ENCODE assay signal across 11 cellular contexts in genomic region chr12:6070472-6071257, GRCh38. TPM values are rescaled to one million over a fixed set of nuclear protein-coding genes. Genes with fewer than 3 reads are reported as not detected.
DNase-seq lines count a peak whose midpoint lies in the region; ATAC-seq and TF ChIP-seq lines count a peak whose summit lies in the region.
"Had no signal": no experiment of that assay in that cellular context is flagged by ENCODE, and none has a peak within 500 bp of the region (broad histone marks: within the 10 kb centered on the region; RNA-seq: fewer than 3 reads in every experiment).

No MANE protein-coding gene starts in this region.

- H3K4me3 ChIP-seq in esophagus squamous epithelium (no peak overlapping the region), skin epidermis (no peak overlapping the region), psoas muscle (no peak overlapping the region), coronary artery (no peak overlapping the region)

- H3K9me3 ChIP-seq in esophagus squamous epithelium (no peaks in the 10 kb centered on the region), psoas muscle (no peaks in the 10 kb centered on the region)

- H3K4me1 ChIP-seq in esophagus squamous epithelium, result peaks cover 60 to 100% (median 61%) of the 10 kb centered on the region in 3 donors
- H3K4me1 ChIP-seq in psoas muscle, result peaks cover 4% of the 10 kb centered on the region
- H3K4me1 ChIP-seq: foreskin keratinocyte had no signal

- H3K36me3 ChIP-seq in esophagus squamous epithelium (no peaks in the 10 kb centered on the region), psoas muscle (ENCODE audit: insufficient read depth in 1 of 2, low read depth in 1 of 2) (no peaks in the 10 kb centered on the region)

- H3K27me3 ChIP-seq in esophagus squamous epithelium, result no peaks in the 10 kb centered on the region
- H3K27me3 ChIP-seq in psoas muscle (ENCODE audit: insufficient read depth in 3 of 3, low read length in 2 of 3), result peaks cover 0 to 27% (median 2%) of the 10 kb centered on the region in 3 donors
- H3K27me3 ChIP-seq: foreskin keratinocyte had no signal

- H3K27ac ChIP-seq in esophagus squamous epithelium, result peak overlapping the region; percentile 71 to 93 (median 87)
- H3K27ac ChIP-seq in skin epidermis, result peak overlapping the region in 12 of 21 experiments; percentile 3 to 80 (median 48)
- no peak overlapping the region for H3K27ac ChIP-seq in psoas muscle
- peak overlapping the region in 1 of 2 donors; percentile 38 for H3K27ac ChIP-seq in coronary artery
- H3K27ac ChIP-seq: foreskin keratinocyte had no signal

- peak; percentile 96 for DNase-seq in NCI-H146 (lab: John Stamatoyannopoulos, UW)
- peak; percentile 87 for DNase-seq in NCI-H510A treated with DMSO at 0.1 percent for 48 hours (lab: John Stamatoyannopoulos, UW)
- DNase-seq in esophagus squamous epithelium (lab: John Stamatoyannopoulos, UW), result no peak
- no peak for DNase-seq in cortex of kidney (lab: John Stamatoyannopoulos, UW)
- no peak for DNase-seq in psoas muscle
- DNase-seq in coronary artery (ENCODE audit: low spot score), result no peak
- DNase-seq: activated CD8-positive, alpha-beta T cell treated with anti-CD3 and anti-CD28 coated beads, Interleukin-2, amount 10 ng/mL, durations not matched to agents 7 days and 5 days; foreskin keratinocyte; islet precursor cell; stimulated activated CD4-positive, alpha-beta T cell treated with anti-CD3 and anti-CD28 coated beads, Interleukin-4, amount 100 ng/mL, for 1 hour had no signal

- 43 to 48% methylated on average over 9 to 10 of the region's 11 CpGs for WGBS in esophagus squamous epithelium, 2 donors
- 84 to 89% (median 87%) methylated on average over 11 of the region's 11 CpGs for WGBS in psoas muscle, 3 donors

- intact Hi-C loops in esophagus squamous epithelium (cut with DNase I), result no loop called here
- intact Hi-C loops in psoas muscle (cut with DNase I), result loop anchor here in 1 of 2 donors (5.0 kb wide), 1 partner anchor 107 kb away; no protein-coding TSS in a partner anchor

- ATAC-seq in psoas muscle, result no peak
- ATAC-seq: activated CD8-positive, alpha-beta T cell treated with anti-CD3 and anti-CD28 coated beads, Interleukin-2, amount 10 ng/mL, durations not matched to agents 7 days and 5 days; foreskin keratinocyte had no signal

- TF ChIP-seq CTCF in esophagus squamous epithelium (IDR thresholded peaks at IDR 0.05), result no peak
- no peak for TF ChIP-seq CTCF in psoas muscle (IDR thresholded peaks at IDR 0.05)
- TF ChIP-seq CTCF in coronary artery (IDR thresholded peaks at IDR 0.05), result no peak

- no peak for TF ChIP-seq POLR2A in esophagus squamous epithelium (IDR thresholded peaks at IDR 0.05)

RNA-seq across cellular contexts. Expression of gene VWF, which starts 53.8 kb away (rescaled TPM):
- total RNA-seq in esophagus squamous epithelium (10 to 100 TPM; 21.1 to 92.5 (median 49.7) TPM), psoas muscle (100 to 1,000 TPM in 3 of 4 donors, 10 to 100 TPM in 1; 99.3 to 206 (median 145) TPM)
- 100 to 1,000 TPM in 1 of 3 donors, 10 to 100 TPM in 2; 49.6 to 122 (median 78.1) TPM for polyA plus RNA-seq in psoas muscle
- total RNA-seq: activated CD8-positive, alpha-beta T cell treated with anti-CD3 and anti-CD28 coated beads, Interleukin-2, amount 10 ng/mL, durations not matched to agents 7 days and 5 days; foreskin keratinocyte had no signal

Comparison
In these comparisons a context has a peak if more than half of its experiments do, and no peak if none do; other contexts are left out.
1. DNase-seq: peak in NCI-H146 (single experiment) and NCI-H510A treated with DMSO at 0.1 percent for 48 hours (single experiment); none in esophagus squamous epithelium (single experiment), cortex of kidney (single experiment), psoas muscle (0 of 2) and coronary artery (single experiment).